Comparison of ENCODE assay signal across 8 cellular contexts in the genomic region with DNA sequence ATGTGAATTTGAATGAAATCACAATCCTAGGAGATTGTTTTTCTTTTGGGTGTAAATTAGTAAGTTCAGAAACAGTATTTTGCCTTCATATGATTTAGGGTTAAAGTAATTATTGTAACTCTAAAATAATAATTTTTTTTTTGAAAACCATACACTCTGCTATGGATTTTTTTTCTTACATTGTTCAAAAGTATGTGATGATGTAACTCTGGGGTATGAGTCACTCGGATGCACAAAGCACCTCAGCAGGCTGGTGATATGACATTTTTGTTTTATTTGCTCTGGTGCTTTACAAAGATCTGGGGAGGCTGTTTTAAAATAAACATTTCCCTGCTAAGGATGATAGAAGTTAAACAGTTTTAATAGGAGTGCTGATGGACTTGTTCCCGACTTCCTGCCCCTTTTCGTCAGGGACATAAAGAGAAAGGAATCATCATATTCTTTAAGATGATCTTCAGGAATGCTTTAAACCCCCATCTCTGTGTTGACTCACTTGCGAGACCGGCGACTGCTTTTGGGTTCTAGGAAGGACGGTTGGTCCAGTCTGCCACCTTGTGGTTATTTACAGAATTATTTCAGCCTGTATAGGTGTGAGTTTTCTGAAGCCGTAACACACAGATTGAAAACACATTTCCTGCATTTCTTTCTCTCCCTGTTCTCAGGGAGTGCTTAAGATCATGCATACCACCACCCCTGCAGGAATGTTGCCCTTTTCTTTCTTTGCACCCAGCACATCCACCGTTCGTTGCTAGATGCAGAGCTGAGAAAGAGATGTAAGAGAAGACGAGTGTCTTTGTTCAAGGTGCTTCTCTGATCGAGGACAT.
A peak's percentile ranks its signal among the peaks of the same experiment; 100 is the strongest.
DNase-seq lines count a peak whose midpoint lies in the region; ATAC-seq and TF ChIP-seq lines count a peak whose summit lies in the region.

No MANE protein-coding gene starts in this region.

- peaks cover 16% of the 10 kb centered on the region for H3F3A ChIP-seq in PC-9 (ENCODE audit: insufficient read depth, low read depth)

- no peak for TF ChIP-seq POLR2A in suprapubic skin (IDR thresholded peaks at IDR 0.05)

- H3K36me3 ChIP-seq in DND-41 (ENCODE audit: insufficient read depth, low read length) (no peaks in the 10 kb centered on the region), PC-9 (ENCODE audit: low read depth) (no peaks in the 10 kb centered on the region), suprapubic skin (no peaks in the 10 kb centered on the region)

- no peaks in the 10 kb centered on the region for H3K9me2 ChIP-seq in PC-9 (ENCODE audit: insufficient read depth)

- H3K4me2 ChIP-seq in DND-41 (ENCODE audit: insufficient read depth, low read length): no peak overlapping the region
- H3K4me2 ChIP-seq in PC-9: peak overlapping the region; percentile 78

- peak; percentile 94 for TF ChIP-seq RAD21 in Ishikawa (IDR thresholded peaks at IDR 0.05; ENCODE audit: low read depth)

- no peaks in the 10 kb centered on the region for H3K9me3 ChIP-seq in DND-41 (ENCODE audit: insufficient read depth, low read length, severe bottlenecking)
- H3K9me3 ChIP-seq in PC-9 (ENCODE audit: insufficient read depth, low read depth): no peaks in the 10 kb centered on the region
- no peaks in the 10 kb centered on the region for H3K9me3 ChIP-seq in suprapubic skin

- H3K27me3 ChIP-seq in DND-41 (ENCODE audit: insufficient read depth, low read length, poor library complexity) (no peaks in the 10 kb centered on the region), PC-9 (ENCODE audit: insufficient read depth, low read depth) (no peaks in the 10 kb centered on the region), suprapubic skin (no peaks in the 10 kb centered on the region)

- H3K27ac ChIP-seq in DND-41 (ENCODE audit: low read length): no peak overlapping the region
- peak overlapping the region; percentile 74 for H3K27ac ChIP-seq in PC-9
- H3K27ac ChIP-seq in suprapubic skin: no peak overlapping the region

- intact Hi-C loops in PC-9 (cut with micrococcal nuclease; ENCODE audit: unreplicated experiment): loop anchor here (1.0 to 2.0 kb wide), 9 partner anchors 70 to 503 kb away; partner anchors contain the start of genes ETFDH and PPID

- CTCF ChIA-PET in PC-9 (lab: Charles Lee): no interaction called here

- peaks cover 34% of the 10 kb centered on the region for H4K20me1 ChIP-seq in DND-41 (ENCODE audit: insufficient read depth, low read length)
- no peaks in the 10 kb centered on the region for H4K20me1 ChIP-seq in PC-9 (ENCODE audit: insufficient read depth)

- WGBS in suprapubic skin: 9% methylated on average over 12 of the region's 12 CpGs

- H3K4me1 ChIP-seq in DND-41 (ENCODE audit: insufficient read depth, low read length) (no peaks in the 10 kb centered on the region), PC-9 (replicated peaks; ENCODE audit: insufficient read depth) (peaks cover 17% of the 10 kb centered on the region), suprapubic skin (peaks cover 27% of the 10 kb centered on the region)

- POLR2A ChIA-PET in PC-9 (lab: Charles Lee; ENCODE audit: unreplicated experiment): interaction anchor here (0.5 kb wide), 1 partner anchor 301 kb away, joined by 3 read pairs; no protein-coding TSS in a partner anchor

- ATAC-seq in DND-41 (ENCODE audit: insufficient read depth, low read depth) (peak; percentile 94), GM21619 (IDR thresholded peaks at IDR 0.05; ENCODE audit: unreplicated experiment) (peak; percentile 53)

- BruUV-seq in PC-9 (replicated peaks; lab: Mats Ljungman, UMichigan): TSS peak; percentile 19

- no peak overlapping the region for H3K9ac ChIP-seq in DND-41 (ENCODE audit: low read depth, low read length)

- TF ChIP-seq CTCF in DND-41 (IDR thresholded peaks at IDR 0.05; ENCODE audit: borderline replicate concordance, extremely low read depth, low read length, poor library complexity, severe bottlenecking) (peak; percentile 76), PC-9 (conservative IDR thresholded peaks at IDR 0.05) (peak; percentile 87), fibroblast of villous mesenchyme (IDR thresholded peaks at IDR 0.05; ENCODE audit: insufficient read depth, low read depth, low read length) (peak; percentile 77), suprapubic skin (IDR thresholded peaks at IDR 0.05) (peak; percentile 68 to 69)

- H3K4me3 ChIP-seq in DND-41 (ENCODE audit: low read depth in 1 of 2, low read length in 2 of 2): no peak overlapping the region
- peak overlapping the region; percentile 38; the same call in 1 of the 2 replicates for H3K4me3 ChIP-seq in PC-9
- peak overlapping the region; percentile 8 for H3K4me3 ChIP-seq in fibroblast of villous mesenchyme (ENCODE audit: low read depth, low read length)
- H3K4me3 ChIP-seq in suprapubic skin: no peak overlapping the region

- DNase-seq in DND-41: peak; percentile 59
- peak; percentile 64 to 81 for DNase-seq in PC-9
- DNase-seq in activated T-helper 1 cell treated with Interleukin-2 at 50 U/mL for 16 hours (ENCODE audit: low read depth): peak; percentile 13
- DNase-seq in fibroblast of villous mesenchyme (ENCODE audit: low read depth): peak; percentile 90
- DNase-seq in non-pigmented ciliary epithelial cell (ENCODE audit: low read depth): peak; percentile 64
- peak in 1 of 2 donors; percentile 65 for DNase-seq in suprapubic skin (ENCODE audit: low spot score in 2 of 2)

- peaks cover 5% of the 10 kb centered on the region for H3K79me2 ChIP-seq in DND-41 (ENCODE audit: insufficient read depth, low read length)
- H3K79me2 ChIP-seq in PC-9 (ENCODE audit: low read depth): peaks cover 70% of the 10 kb centered on the region

- H2AFZ ChIP-seq in DND-41 (ENCODE audit: low read depth, low read length): no peak overlapping the region
- no peak overlapping the region for H2AFZ ChIP-seq in PC-9

- TF ChIP-seq EP300 in Ishikawa (IDR thresholded peaks at IDR 0.05; ENCODE audit: borderline replicate concordance): peak; percentile 52; the same call in 1 of the 2 replicates
- no peak for TF ChIP-seq EP300 in suprapubic skin (IDR thresholded peaks at IDR 0.05)

TF ChIP-seq in Ishikawa, 13 proteins besides CTCF, POLR2A, EP300 and RAD21:
- TF ChIP-seq TEAD4 (IDR thresholded peaks at IDR 0.05) (peak; percentile 23; the same call in 1 of the 2 replicates), TCF12 (IDR thresholded peaks at IDR 0.05; ENCODE audit: low read depth) (peak; percentile 4; the same call in 1 of the 2 replicates), NFIC (IDR thresholded peaks at IDR 0.05) (no peak), YY1 (IDR thresholded peaks at IDR 0.05; ENCODE audit: low read depth) (no peak), ZBTB7A (IDR thresholded peaks at IDR 0.05; ENCODE audit: low read depth) (no peak), CEBPB (IDR thresholded peaks at IDR 0.05) (peak; percentile 84), FOXM1 (IDR thresholded peaks at IDR 0.05; ENCODE audit: borderline replicate concordance, low read depth) (no peak)
- TF ChIP-seq, protein P1, sequence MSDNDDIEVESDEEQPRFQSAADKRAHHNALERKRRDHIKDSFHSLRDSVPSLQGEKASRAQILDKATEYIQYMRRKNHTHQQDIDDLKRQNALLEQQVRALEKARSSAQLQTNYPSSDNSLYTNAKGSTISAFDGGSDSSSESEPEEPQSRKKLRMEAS (IDR thresholded peaks at IDR 0.05): no peak; the same call in 1 of the 2 replicates
TF ChIP-seq in Ishikawa: peak in this region for 3.

Comparison
In these comparisons a context has a peak if more than half of its experiments do, and no peak if none do; other contexts are left out.
1. H3K4me3 ChIP-seq: peak in PC-9 (single experiment) and fibroblast of villous mesenchyme (single experiment); none in DND-41 (0 of 2) and suprapubic skin (single experiment).
2. Peak in every context shown above with its lines, with median percentiles within 50 percentile points of each other: CTCF ChIP-seq.